8 cellular contexts compared by ENCODE assay signal in genomic region chr2:207421661-207422060, GRCh38.
"Had no signal": no experiment of that assay in that cellular context is flagged by ENCODE, and none has a peak within 500 bp of the region (broad histone marks: within the 10 kb centered on the region; RNA-seq: fewer than 3 reads in every experiment).

No MANE protein-coding gene starts in this region.

- H3K27ac ChIP-seq: HL-60 had no signal

- H3K9me3 ChIP-seq: HAP-1 had no signal

- H3K4me3 Mint-ChIP-seq: HFFc6, IgD-negative memory B cell had no signal

- DNase-seq: GOT3, H7, HFFc6 had no signal

- H3K4me3 ChIP-seq: HAP-1 had no signal

- H3K36me3 ChIP-seq: HAP-1 had no signal

- H3K27ac Mint-ChIP-seq: HFFc6, IgD-negative memory B cell had no signal

- H3K4me1 ChIP-seq: HAP-1 had no signal

- H3K36me3 Mint-ChIP-seq: IgD-negative memory B cell had no signal

- ATAC-seq: HCT116, HepG2 had no signal
